In the genomic region with DNA sequence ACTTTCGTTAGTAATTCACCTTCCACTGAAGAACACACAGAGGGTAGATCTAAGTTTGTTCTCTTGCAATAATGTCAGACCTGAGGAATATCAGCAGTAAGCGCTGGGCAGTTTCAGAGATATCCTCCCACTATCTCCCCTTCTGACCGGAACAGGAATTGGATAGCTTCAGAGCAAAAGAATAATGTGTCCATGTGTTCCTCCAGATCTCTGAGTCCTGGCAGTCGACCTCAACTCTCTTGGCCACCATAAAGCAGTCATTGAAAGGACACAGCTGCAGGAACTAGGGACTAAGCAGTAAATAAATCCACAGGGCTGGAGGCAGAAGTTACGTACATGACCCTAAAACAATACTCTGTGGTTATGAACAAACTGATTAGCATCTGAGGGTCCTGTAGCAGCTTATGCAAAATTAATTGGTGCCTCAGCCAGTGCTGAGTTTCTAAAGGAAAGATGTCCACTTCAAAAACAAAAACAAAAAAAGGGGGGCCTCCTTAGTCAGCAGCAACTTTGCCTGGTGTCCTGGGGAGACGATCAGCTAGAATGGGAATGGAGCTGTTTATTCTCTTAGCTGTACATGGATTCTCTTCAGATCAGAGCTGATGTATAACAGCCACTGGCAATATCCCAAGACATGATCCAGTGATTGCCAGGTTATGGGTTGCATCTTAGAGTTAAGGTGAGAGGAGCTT, we compare ENCODE assay signal across 11 cellular contexts. TPM values are rescaled to one million over a fixed set of nuclear protein-coding genes. Genes with fewer than 3 reads are reported as not detected.
DNase-seq lines count a peak whose midpoint lies in the region; ATAC-seq and TF ChIP-seq lines count a peak whose summit lies in the region.
"Had no signal": no experiment of that assay in that cellular context is flagged by ENCODE, and none has a peak within 500 bp of the region (broad histone marks: within the 10 kb centered on the region; RNA-seq: fewer than 3 reads in every experiment).

No MANE protein-coding gene starts in this region.

- H3K4me3 ChIP-seq in SJSA1 (no peak overlapping the region), fibroblast of lung (replicated peaks in 1 of 4; ENCODE audit: control extremely low read depth in 1 of 4, insufficient read depth in 1 of 4, low read depth in 3 of 4, low read length in 4 of 4) (peak overlapping the region in 2 of 4 experiments; percentile 30 to 33), upper lobe of right lung (no peak overlapping the region)

- peak overlapping the region; percentile 67 for H2AFZ ChIP-seq in fibroblast of lung (ENCODE audit: low read length)

- H3K36me3 ChIP-seq in SJSA1 (no peaks in the 10 kb centered on the region), fibroblast of lung (ENCODE audit: control insufficient read depth, insufficient read depth, low read length) (no peaks in the 10 kb centered on the region), upper lobe of right lung (no peaks in the 10 kb centered on the region)

- no peaks in the 10 kb centered on the region for H4K20me1 ChIP-seq in fibroblast of lung (ENCODE audit: control insufficient read depth, extremely low read depth, insufficient read depth, low read length)

- H3K4me1 Mint-ChIP-seq in stimulated activated memory B cell treated with anti-CD40 and anti-IgM and Interleukin-4, amounts not matched to agents 10 μg/mL and 1 μg/mL and 100 μg/mL, for 72 hours = no peaks in the 10 kb centered on the region

- no peak overlapping the region for H3K27ac Mint-ChIP-seq in stimulated activated memory B cell treated with anti-CD40 and anti-IgM and Interleukin-4, amounts not matched to agents 10 μg/mL and 1 μg/mL and 100 μg/mL, for 72 hours
- H3K27ac Mint-ChIP-seq: activated CD8-positive, alpha-beta T cell treated with anti-CD3 and anti-CD28 coated beads, Interleukin-2, amount 10 ng/mL, durations not matched to agents 7 days and 5 days had no signal

- H3K9me3 ChIP-seq in SJSA1 (replicated peaks) = no peaks in the 10 kb centered on the region
- no peaks in the 10 kb centered on the region for H3K9me3 ChIP-seq in fibroblast of lung (ENCODE audit: control insufficient read depth, insufficient read depth, low read depth, low read length)
- H3K9me3 ChIP-seq in upper lobe of right lung = no peaks in the 10 kb centered on the region

- DNase-seq in SJSA1 (ENCODE audit: low read depth in 1 of 2, low spot score in 2 of 2) (no peak), fibroblast of lung (ENCODE audit: low read depth in 2 of 2) (peak; percentile 88 to 97), myocyte (ENCODE audit: low read depth) (peak; percentile 77), upper lobe of right lung (no peak), NCI-H1092 (lab: John Stamatoyannopoulos, UW) (no peak), iPS-NIHi11 (ENCODE audit: low spot score) (no peak)
- no peak for DNase-seq in activated CD4-positive, alpha-beta T cell treated with anti-CD3 and anti-CD28 coated beads, Interleukin-2, amount 50 U/mL, for 48 hours
- DNase-seq: activated CD8-positive, alpha-beta T cell treated with anti-CD3 and anti-CD28 coated beads, Interleukin-2, amount 10 ng/mL, durations not matched to agents 7 days and 5 days; NCI-H345; stimulated activated CD4-positive, alpha-beta T cell treated with anti-CD3 and anti-CD28 coated beads, Interleukin-12 subunit alpha, Interleukin-12 subunit beta, amount 100 ng/mL, for 4 hours had no signal

- H3K79me2 ChIP-seq in fibroblast of lung (ENCODE audit: control insufficient read depth, insufficient read depth, low read length) = no peaks in the 10 kb centered on the region

- no peaks in the 10 kb centered on the region for H3K27me3 Mint-ChIP-seq in stimulated activated memory B cell treated with anti-CD40 and anti-IgM and Interleukin-4, amounts not matched to agents 10 μg/mL and 1 μg/mL and 100 μg/mL, for 72 hours

- no peak overlapping the region for H3K4me3 Mint-ChIP-seq in stimulated activated memory B cell treated with anti-CD40 and anti-IgM and Interleukin-4, amounts not matched to agents 10 μg/mL and 1 μg/mL and 100 μg/mL, for 72 hours
- H3K4me3 Mint-ChIP-seq: activated CD8-positive, alpha-beta T cell treated with anti-CD3 and anti-CD28 coated beads, Interleukin-2, amount 10 ng/mL, durations not matched to agents 7 days and 5 days had no signal

- no peaks in the 10 kb centered on the region for H3K9me3 Mint-ChIP-seq in stimulated activated memory B cell treated with anti-CD40 and anti-IgM and Interleukin-4, amounts not matched to agents 10 μg/mL and 1 μg/mL and 100 μg/mL, for 72 hours

- intact Hi-C loops in upper lobe of right lung (cut with DNase I) = no loop called here

- H3K27me3 ChIP-seq in SJSA1 (replicated peaks) (no peaks in the 10 kb centered on the region), fibroblast of lung (ENCODE audit: control insufficient read depth, insufficient read depth, low read length) (no peaks in the 10 kb centered on the region), upper lobe of right lung (no peaks in the 10 kb centered on the region)

- H3K4me1 ChIP-seq in SJSA1 (replicated peaks) = peaks cover 38% of the 10 kb centered on the region
- peaks cover 13% of the 10 kb centered on the region for H3K4me1 ChIP-seq in fibroblast of lung (ENCODE audit: control insufficient read depth, extremely low read depth, insufficient read depth, low read length)
- peaks cover 8% of the 10 kb centered on the region for H3K4me1 ChIP-seq in upper lobe of right lung

- peak overlapping the region; percentile 89 for H3K27ac ChIP-seq in SJSA1
- H3K27ac ChIP-seq in fibroblast of lung (ENCODE audit: insufficient read depth, low read length) = peak overlapping the region; percentile 90
- H3K27ac ChIP-seq in upper lobe of right lung = peak overlapping the region; percentile 76

- H3K9ac ChIP-seq in fibroblast of lung (ENCODE audit: insufficient read depth, low read length) = no peak overlapping the region

- TF ChIP-seq CTCF in fibroblast of lung (conservative IDR thresholded peaks at IDR 0.05 in 1 of 2, IDR thresholded peaks at IDR 0.05 in 1 of 2; ENCODE audit: low read depth in 1 of 2, low read length in 2 of 2) = no peak
- TF ChIP-seq CTCF in upper lobe of right lung (IDR thresholded peaks at IDR 0.05) = peak; percentile 16

- no peaks in the 10 kb centered on the region for H3K36me3 Mint-ChIP-seq in stimulated activated memory B cell treated with anti-CD40 and anti-IgM and Interleukin-4, amounts not matched to agents 10 μg/mL and 1 μg/mL and 100 μg/mL, for 72 hours

- ATAC-seq in upper lobe of right lung = peak; percentile 67
- no peak for ATAC-seq in stimulated activated memory B cell treated with anti-CD40 and anti-IgM and Interleukin-4, amounts not matched to agents 10 μg/mL and 1 μg/mL and 100 μg/mL, for 72 hours
- ATAC-seq: activated CD8-positive, alpha-beta T cell treated with anti-CD3 and anti-CD28 coated beads, Interleukin-2, amount 10 ng/mL, durations not matched to agents 7 days and 5 days had no signal

- H3K4me2 ChIP-seq in fibroblast of lung (ENCODE audit: extremely low read depth, insufficient read depth, low read length) = peak overlapping the region; percentile 70

RNA-seq across cellular contexts. Expression of a gene that starts 6.4 kb away (rescaled TPM):
- total RNA-seq in SJSA1 (2014; rRNA removed; shearing (Covaris generic)) = 15.0 and 48.6 TPM in 2 replicates
- total RNA-seq in fibroblast of lung (18.5 and 26.9 TPM in 2 replicates), myocyte (0.29 and 0.52 TPM in 2 replicates), upper lobe of right lung (2.7 TPM)
- polyA plus RNA-seq in fibroblast of lung = 32.7 and 47.0 TPM in 2 replicates
- polyA plus RNA-seq in fibroblast of lung (2012) = 15.8 and 25.4 TPM in 2 replicates
- 2.4 and 7.5 TPM in 2 replicates for polyA minus RNA-seq in fibroblast of lung (ENCODE audit: low replicate concordance)
- polyA plus RNA-seq in myocyte (2012) = 0.20 TPM

RNA-seq across cellular contexts. Expression of a gene that starts 57.1 kb away (rescaled TPM):
- total RNA-seq in SJSA1 (2014; rRNA removed; shearing (Covaris generic)) = not detected in 2 replicates
- total RNA-seq in fibroblast of lung (under 0.01 and 0.17 TPM in 2 replicates), myocyte (not detected in 2 replicates), upper lobe of right lung (0.49 TPM)
- 0.06 TPM in 1 of 2 replicates, not detected in the other for polyA plus RNA-seq in fibroblast of lung
- 0.08 TPM in 1 of 2 replicates, not detected in the other for polyA plus RNA-seq in fibroblast of lung (2012)
- polyA minus RNA-seq in fibroblast of lung (ENCODE audit: low replicate concordance) = not detected in 2 replicates
- 0.10 TPM for polyA plus RNA-seq in myocyte (2012)
- total RNA-seq: activated CD8-positive, alpha-beta T cell treated with anti-CD3 and anti-CD28 coated beads, Interleukin-2, amount 10 ng/mL, durations not matched to agents 7 days and 5 days had no signal

RNA-seq across cellular contexts. Expression of a gene that starts 57.6 kb away (rescaled TPM):
- total RNA-seq in SJSA1 (2014; rRNA removed; shearing (Covaris generic)) = 1.4 and 2.9 TPM in 2 replicates
- total RNA-seq in fibroblast of lung = 4.3 and 5.6 TPM in 2 replicates
- 1.6 and 2.2 TPM in 2 replicates for polyA plus RNA-seq in fibroblast of lung
- polyA plus RNA-seq in fibroblast of lung (2012) = 1.4 and 2.2 TPM in 2 replicates
- 0.07 and 0.20 TPM in 2 replicates for polyA minus RNA-seq in fibroblast of lung (ENCODE audit: low replicate concordance)
- total RNA-seq in myocyte = 5.4 TPM in 2 replicates
- 3.1 TPM for polyA plus RNA-seq in myocyte (2012)
- 3.0 TPM for total RNA-seq in upper lobe of right lung

Comparison
In these comparisons a context has a peak if more than half of its experiments do, and no peak if none do; other contexts are left out.
1. DNase-seq: peak in fibroblast of lung (2 of 2) and myocyte (single experiment); none in SJSA1 (0 of 2), upper lobe of right lung (single experiment), NCI-H1092 (single experiment), iPS-NIHi11 (single experiment) and activated CD4-positive, alpha-beta T cell treated with anti-CD3 and anti-CD28 coated beads, Interleukin-2, amount 50 U/mL, for 48 hours (0 of 2).
2. Peak in every context shown above with its lines, with median percentiles within 50 percentile points of each other: H3K27ac ChIP-seq.